Comparison of ENCODE assay signal across 8 cellular contexts in the genomic region with DNA sequence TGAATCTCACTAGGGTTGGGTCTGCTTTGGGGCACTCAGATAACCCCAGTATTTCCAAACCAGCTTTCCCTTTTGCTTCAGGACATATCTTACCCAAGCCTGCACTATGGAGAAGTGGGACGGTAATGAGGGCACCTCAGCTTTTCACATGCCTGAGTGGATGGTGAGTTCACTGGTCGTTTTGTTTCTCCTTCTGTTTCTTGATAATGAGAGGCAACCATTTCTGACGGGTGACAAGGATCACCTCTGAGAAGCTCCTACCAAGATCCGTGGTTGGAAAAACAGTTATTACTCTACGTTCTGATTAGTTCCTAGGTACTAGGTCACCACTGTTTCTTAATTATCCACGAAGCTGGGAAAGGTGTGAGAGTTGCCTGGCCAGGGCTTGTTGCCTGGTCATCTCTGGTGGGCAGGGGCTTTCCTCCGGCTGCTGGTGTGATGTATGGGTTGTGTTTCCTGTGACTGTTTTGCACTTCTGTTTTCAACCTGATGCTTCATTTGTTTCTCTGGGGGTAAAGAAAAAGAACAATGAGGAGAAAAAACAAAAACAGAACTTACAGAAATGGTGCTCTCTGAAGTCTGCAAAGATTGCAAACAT.
DNase-seq lines count a peak whose midpoint lies in the region; ATAC-seq and TF ChIP-seq lines count a peak whose summit lies in the region.
"Had no signal": no experiment of that assay in that cellular context is flagged by ENCODE, and none has a peak within 500 bp of the region (broad histone marks: within the 10 kb centered on the region; RNA-seq: fewer than 3 reads in every experiment).

No MANE protein-coding gene starts in this region.

- no peaks in the 10 kb centered on the region for H3K27me3 Mint-ChIP-seq in activated T-helper 2 cell treated with anti-CD3 and anti-CD28 coated beads, Interferon-gamma antibody, Interleukin-2, Interleukin-4, amounts not matched to agents 10 μg/mL and 5 μg/mL and 100 μg/mL, durations not matched to agents 14 hours and 24 hours and 36 hours (ENCODE audit: low read depth)
- H3K27me3 Mint-ChIP-seq: activated naive CD8-positive, alpha-beta T cell treated with anti-CD3 and anti-CD28 coated beads, Interleukin-2, amount 10 ng/mL, durations not matched to agents 7 days and 5 days had no signal

- peak overlapping the region; percentile 68 for H3K4me3 Mint-ChIP-seq in activated T-helper 2 cell treated with anti-CD3 and anti-CD28 coated beads, Interferon-gamma antibody, Interleukin-2, Interleukin-4, amounts not matched to agents 10 μg/mL and 5 μg/mL and 100 μg/mL, durations not matched to agents 14 hours and 24 hours and 36 hours (ENCODE audit: low read depth)

- ATAC-seq in GM19035 (IDR thresholded peaks at IDR 0.05; ENCODE audit: unreplicated experiment) (peak; percentile 42), HG02852 (IDR thresholded peaks at IDR 0.05; ENCODE audit: unreplicated experiment) (peak; percentile 37)

- H4K20me1 ChIP-seq in smooth muscle cell (ENCODE audit: low read depth) = no peaks in the 10 kb centered on the region

- TF ChIP-seq CTCF in smooth muscle cell (IDR thresholded peaks at IDR 0.05; ENCODE audit: borderline replicate concordance, insufficient read depth, poor library complexity, severe bottlenecking) = no peak

- no peak overlapping the region for H2AFZ ChIP-seq in smooth muscle cell (ENCODE audit: low read depth)

- peaks cover 31% of the 10 kb centered on the region for H3K4me1 Mint-ChIP-seq in activated T-helper 2 cell treated with anti-CD3 and anti-CD28 coated beads, Interferon-gamma antibody, Interleukin-2, Interleukin-4, amounts not matched to agents 10 μg/mL and 5 μg/mL and 100 μg/mL, durations not matched to agents 14 hours and 24 hours and 36 hours (ENCODE audit: low read depth)

- peak overlapping the region; percentile 19 for H3K4me3 ChIP-seq in smooth muscle cell

- no peak for DNase-seq in activated T-helper 2 cell treated with anti-CD3 and anti-CD28 coated beads, Interferon-gamma antibody, Interleukin-2, Interleukin-4, amounts not matched to agents 10 μg/mL and 5 μg/mL and 100 μg/mL, durations not matched to agents 14 hours and 24 hours and 36 hours (ENCODE audit: low spot score)
- DNase-seq in smooth muscle cell (lab: John Stamatoyannopoulos, UW; ENCODE audit: unreplicated experiment) (no peak), NCI-H524 (lab: John Stamatoyannopoulos, UW) (no peak), cerebellar cortex (ENCODE audit: low spot score) (no peak), NCI-H2081 (lab: John Stamatoyannopoulos, UW) (no peak)
- DNase-seq: activated naive CD8-positive, alpha-beta T cell treated with anti-CD3 and anti-CD28 coated beads, Interleukin-2, amount 10 ng/mL, durations not matched to agents 7 days and 5 days had no signal

- no peaks in the 10 kb centered on the region for H3K36me3 Mint-ChIP-seq in activated T-helper 2 cell treated with anti-CD3 and anti-CD28 coated beads, Interferon-gamma antibody, Interleukin-2, Interleukin-4, amounts not matched to agents 10 μg/mL and 5 μg/mL and 100 μg/mL, durations not matched to agents 14 hours and 24 hours and 36 hours (ENCODE audit: low read depth)
- H3K36me3 Mint-ChIP-seq: activated naive CD8-positive, alpha-beta T cell treated with anti-CD3 and anti-CD28 coated beads, Interleukin-2, amount 10 ng/mL, durations not matched to agents 7 days and 5 days had no signal

- H3K79me2 ChIP-seq in smooth muscle cell (ENCODE audit: low read depth) = no peaks in the 10 kb centered on the region

- H3K4me1 ChIP-seq in smooth muscle cell (ENCODE audit: low read depth) = peaks cover 4% of the 10 kb centered on the region

- 78% methylated on average over 7 of the region's 7 CpGs for WGBS in smooth muscle cell (ENCODE audit: low lambda C conversion rate)

- no peaks in the 10 kb centered on the region for H3F3A ChIP-seq in smooth muscle cell (ENCODE audit: low read depth)

- no peaks in the 10 kb centered on the region for H3K36me3 ChIP-seq in smooth muscle cell (ENCODE audit: low read depth)

- H3K9me3 ChIP-seq in smooth muscle cell (replicated peaks; ENCODE audit: low read depth) = no peaks in the 10 kb centered on the region

- H3K9me3 Mint-ChIP-seq in activated T-helper 2 cell treated with anti-CD3 and anti-CD28 coated beads, Interferon-gamma antibody, Interleukin-2, Interleukin-4, amounts not matched to agents 10 μg/mL and 5 μg/mL and 100 μg/mL, durations not matched to agents 14 hours and 24 hours and 36 hours = no peaks in the 10 kb centered on the region
- H3K9me3 Mint-ChIP-seq: activated naive CD8-positive, alpha-beta T cell treated with anti-CD3 and anti-CD28 coated beads, Interleukin-2, amount 10 ng/mL, durations not matched to agents 7 days and 5 days had no signal

- no peak overlapping the region for H3K27ac ChIP-seq in smooth muscle cell (ENCODE audit: low read depth)

- no peaks in the 10 kb centered on the region for H3K27me3 ChIP-seq in smooth muscle cell (ENCODE audit: low read depth)

- H3K4me2 ChIP-seq in smooth muscle cell = no peak overlapping the region

- no peak overlapping the region for H3K9ac ChIP-seq in smooth muscle cell (ENCODE audit: low read depth)

- H3K27ac Mint-ChIP-seq in activated T-helper 2 cell treated with anti-CD3 and anti-CD28 coated beads, Interferon-gamma antibody, Interleukin-2, Interleukin-4, amounts not matched to agents 10 μg/mL and 5 μg/mL and 100 μg/mL, durations not matched to agents 14 hours and 24 hours and 36 hours = peak overlapping the region; percentile 86
- H3K27ac Mint-ChIP-seq: activated naive CD8-positive, alpha-beta T cell treated with anti-CD3 and anti-CD28 coated beads, Interleukin-2, amount 10 ng/mL, durations not matched to agents 7 days and 5 days had no signal

- intact Hi-C loops in activated T-helper 2 cell treated with anti-CD3 and anti-CD28 coated beads, Interferon-gamma antibody, Interleukin-2, Interleukin-4, amounts not matched to agents 10 μg/mL and 5 μg/mL and 100 μg/mL, durations not matched to agents 14 hours and 24 hours and 36 hours (cut with micrococcal nuclease) = loop anchor here (1.0 to 10.0 kb wide), 5 partner anchors 8 to 246 kb away; partner anchors contain the start of gene NRF1
